Comparison of ENCODE assay signal across 23 cellular contexts in the genomic region with DNA sequence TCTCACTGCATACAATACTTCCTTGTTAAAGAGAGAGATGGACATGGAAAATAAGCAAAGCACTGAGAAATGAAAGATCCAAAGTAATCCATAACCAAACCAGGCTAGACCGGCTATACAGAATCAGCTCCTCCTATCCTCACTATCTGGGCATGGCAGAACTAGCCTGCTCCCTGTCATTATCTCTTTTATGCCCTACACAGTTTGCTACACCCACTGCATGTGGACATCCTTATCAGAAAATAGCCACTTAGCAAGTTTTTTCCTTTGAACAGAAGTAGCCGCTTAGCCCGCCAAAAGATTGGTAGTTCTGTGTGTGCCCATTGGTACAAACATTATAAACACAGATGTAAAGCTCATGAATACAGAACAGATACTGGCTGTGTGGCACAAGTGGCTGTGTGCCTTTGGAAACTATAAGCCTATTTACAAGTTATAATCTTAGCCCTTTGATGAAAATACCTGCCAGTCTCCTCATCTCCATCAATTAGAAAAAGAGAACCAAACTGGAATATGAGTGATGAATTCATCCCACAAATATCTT. TPM values are rescaled to one million over a fixed set of nuclear protein-coding genes. Genes with fewer than 3 reads are reported as not detected.
"Had no signal": no experiment of that assay in that cellular context is flagged by ENCODE, and none has a peak within 500 bp of the region (broad histone marks: within the 10 kb centered on the region; RNA-seq: fewer than 3 reads in every experiment).

No MANE protein-coding gene starts in this region.

- H3K4me3 ChIP-seq: PC-9 had no signal

- DNase-seq: activated CD4-positive, alpha-beta memory T cell treated with anti-CD3 and anti-CD28 coated beads for 36 hours; activated CD4-positive, alpha-beta T cell treated with anti-CD3 and anti-CD28 coated beads, Interleukin-2, amount 10 ng/mL, durations not matched to agents 7 days and 5 days; activated CD4-positive, CD25-positive, alpha-beta regulatory T cell; activated CD8-positive, alpha-beta memory T cell treated with anti-CD3 and anti-CD28 coated beads for 24 hours; activated gamma-delta T cell; activated naive CD4-positive, alpha-beta T cell treated with anti-CD3 and anti-CD28 coated beads for 36 hours; activated T-cell treated with anti-CD3 and anti-CD28 coated beads, Interleukin-2, amount 50 U/mL, for 48 hours; amygdala; NCI-H1092 treated with DMSO at 0.1 percent for 48 hours; NCI-H1417 treated with DMSO at 0.1 percent for 48 hours; NCI-H1694 treated with DMSO at 0.1 percent for 48 hours; NCI-H2029 treated with DMSO at 0.1 percent for 48 hours; NCI-H510A treated with DMSO at 0.1 percent for 48 hours; NCI-H69 had no signal

- H3K9ac ChIP-seq: KMS-11 had no signal

- H3K27ac Mint-ChIP-seq: activated CD4-positive, alpha-beta memory T cell treated with anti-CD3 and anti-CD28 coated beads for 36 hours; activated CD4-positive, alpha-beta T cell treated with anti-CD3 and anti-CD28 coated beads, Interleukin-2, amount 10 ng/mL, durations not matched to agents 7 days and 5 days; activated naive CD4-positive, alpha-beta T cell treated with anti-CD3 and anti-CD28 coated beads for 36 hours; activated naive CD8-positive, alpha-beta T cell; activated T-helper 17 cell treated with anti-CD3 and anti-CD28 coated beads, Interleukin-2, amount 50 U/mL, for 72 hours; IgD-negative memory B cell; T-helper 2 cell treated with Interferon-gamma antibody and Interleukin-4, amounts not matched to agents 5 μg/mL and 100 μg/mL, for 36 hours had no signal

- H2AFZ ChIP-seq: PC-9 had no signal

- H3K4me3 Mint-ChIP-seq: activated CD4-positive, alpha-beta memory T cell treated with anti-CD3 and anti-CD28 coated beads for 36 hours; activated CD4-positive, alpha-beta T cell treated with anti-CD3 and anti-CD28 coated beads, Interleukin-2, amount 10 ng/mL, durations not matched to agents 7 days and 5 days; activated naive CD4-positive, alpha-beta T cell treated with anti-CD3 and anti-CD28 coated beads for 36 hours; activated naive CD8-positive, alpha-beta T cell; activated T-helper 17 cell treated with anti-CD3 and anti-CD28 coated beads, Interleukin-2, amount 50 U/mL, for 72 hours; brain; IgD-negative memory B cell; T-helper 2 cell treated with Interferon-gamma antibody and Interleukin-4, amounts not matched to agents 5 μg/mL and 100 μg/mL, for 36 hours had no signal

- H3K4me2 ChIP-seq: KMS-11, PC-9 had no signal

- H3K36me3 Mint-ChIP-seq: activated CD4-positive, alpha-beta memory T cell treated with anti-CD3 and anti-CD28 coated beads for 36 hours; activated naive CD8-positive, alpha-beta T cell; brain; IgD-negative memory B cell had no signal

- H3K9me3 Mint-ChIP-seq: activated CD4-positive, alpha-beta memory T cell treated with anti-CD3 and anti-CD28 coated beads for 36 hours; activated CD4-positive, alpha-beta T cell treated with anti-CD3 and anti-CD28 coated beads, Interleukin-2, amount 10 ng/mL, durations not matched to agents 7 days and 5 days; activated naive CD4-positive, alpha-beta T cell treated with anti-CD3 and anti-CD28 coated beads for 36 hours; activated T-helper 17 cell treated with anti-CD3 and anti-CD28 coated beads, Interleukin-2, amount 50 U/mL, for 72 hours; brain; IgD-negative memory B cell; T-helper 2 cell treated with Interferon-gamma antibody and Interleukin-4, amounts not matched to agents 5 μg/mL and 100 μg/mL, for 36 hours had no signal

- H3K27ac ChIP-seq: KMS-11, PC-9, VCaP had no signal

- ATAC-seq: activated T-helper 17 cell treated with anti-CD3 and anti-CD28 coated beads, Interleukin-2, amount 50 U/mL, for 72 hours had no signal

RNA-seq across cellular contexts. Expression of a gene that starts 34.6 kb away (rescaled TPM):
- total RNA-seq: activated CD4-positive, alpha-beta T cell treated with anti-CD3 and anti-CD28 coated beads, Interleukin-2, amount 10 ng/mL, durations not matched to agents 7 days and 5 days; T-helper 1 cell treated with Interleukin-12 subunit alpha and Interleukin-12 subunit beta and Interleukin-4 antibody, amounts not matched to agents 30 ng/mL and 1 ng/mL, for 36 hours had no signal
